Comparison of ENCODE assay signal across 18 cellular contexts in genomic region chr3:94183551-94183950, GRCh38.
"Had no signal": no experiment of that assay in that cellular context is flagged by ENCODE, and none has a peak within 500 bp of the region (broad histone marks: within the 10 kb centered on the region; RNA-seq: fewer than 3 reads in every experiment).

No MANE protein-coding gene starts in this region.

- H3K9me3 ChIP-seq: gastrocnemius medialis, neutrophil, psoas muscle, spleen, testis, tibial nerve, upper lobe of right lung, vagina had no signal

- DNase-seq: effector memory CD4-positive, alpha-beta T cell; gastrocnemius medialis; glutamatergic neuron; islet precursor cell; mammary epithelial cell; naive thymus-derived CD4-positive, alpha-beta T cell; nephron progenitor cell; psoas muscle; retina; spleen; stimulated activated CD4-positive, alpha-beta T cell treated with anti-CD3 and anti-CD28 coated beads, Interleukin-15, amount 100 ng/mL, for 24 hours; stimulated activated CD4-positive, alpha-beta T cell treated with anti-CD3 and anti-CD28 coated beads, Interleukin-1b, Interleukin-23, amount 100 ng/mL, for 48 hours; stimulated activated CD4-positive, alpha-beta T cell treated with anti-CD3 and anti-CD28 coated beads, Interleukin-4, amount 100 ng/mL, for 24 hours; testis; upper lobe of right lung had no signal

- H3K36me3 ChIP-seq: gastrocnemius medialis, neutrophil, spleen, tibial nerve, upper lobe of right lung, vagina had no signal

- H3K4me3 ChIP-seq: gastrocnemius medialis, psoas muscle, spleen, testis, tibial nerve, upper lobe of right lung, vagina had no signal

- H3K27me3 ChIP-seq: gastrocnemius medialis, neutrophil, spleen, testis, tibial nerve, upper lobe of right lung, vagina had no signal

- H3K27ac ChIP-seq: gastrocnemius medialis, neutrophil, psoas muscle, spleen, testis, tibial nerve, upper lobe of right lung, vagina had no signal

- H3K4me1 ChIP-seq: gastrocnemius medialis, psoas muscle, spleen, testis, tibial nerve, upper lobe of right lung, vagina had no signal
